8 cellular contexts compared by ENCODE assay signal in genomic region chr12:96489392-96490056, GRCh38. TPM values are rescaled to one million over a fixed set of nuclear protein-coding genes. Genes with fewer than 3 reads are reported as not detected.
DNase-seq lines count a peak whose midpoint lies in the region; ATAC-seq and TF ChIP-seq lines count a peak whose summit lies in the region.

Gene CFAP54, plus strand, starts transcription at chr12:96489577. Its CDS starts 33 bp downstream, at chr12:96489610.

- peak within 1 kb of the TSS; percentile 48 for H3K27ac Mint-ChIP-seq in activated T-helper 2 cell treated with anti-CD3 and anti-CD28 coated beads, Interferon-gamma antibody, Interleukin-2, Interleukin-4, amounts not matched to agents 10 μg/mL and 5 μg/mL and 100 μg/mL, durations not matched to agents 14 hours and 24 hours and 36 hours
- peak within 1 kb of the TSS; percentile 63 to 81 for H3K27ac Mint-ChIP-seq in natural killer cell treated with Interleukin-12 subunit alpha and Interleukin-12 subunit beta and Interleukin-15 and Interleukin-18, amount 100 ng/mL, for 72 hours

- H3K27me3 ChIP-seq in GM23248 (replicated peaks; ENCODE audit: insufficient read depth), result no peaks in the 10 kb centered on the region

- DNase-seq in DMS79 (lab: John Stamatoyannopoulos, UW) (peak; percentile 87), GM23248 (peak; percentile 100), LHCN-M2 (ENCODE audit: low read depth) (peak; percentile 94), RPMI7951 (ENCODE audit: low read depth) (peak; percentile 90), fibroblast of pulmonary artery (ENCODE audit: low read depth) (peak; percentile 95)
- peak; percentile 92 for DNase-seq in activated T-helper 2 cell treated with anti-CD3 and anti-CD28 coated beads, Interferon-gamma antibody, Interleukin-2, Interleukin-4, amounts not matched to agents 10 μg/mL and 5 μg/mL and 100 μg/mL, durations not matched to agents 14 hours and 24 hours and 36 hours (ENCODE audit: low spot score)
- DNase-seq in natural killer cell treated with Interleukin-12 subunit alpha and Interleukin-12 subunit beta and Interleukin-15 and Interleukin-18, amount 100 ng/mL, for 72 hours (ENCODE audit: low spot score), result peak; percentile 91
- DNase-seq in stimulated activated naive CD4-positive, alpha-beta T cell treated with Interleukin-2 at 50 U/mL for 16 hours (lab: John Stamatoyannopoulos, UW), result peak; percentile 91

- ATAC-seq in natural killer cell treated with Interleukin-12 subunit alpha and Interleukin-12 subunit beta and Interleukin-15 and Interleukin-18, amount 100 ng/mL, for 72 hours, result peak; percentile 94 to 98

- peaks cover 25% of the 10 kb centered on the region for H3K27me3 Mint-ChIP-seq in activated T-helper 2 cell treated with anti-CD3 and anti-CD28 coated beads, Interferon-gamma antibody, Interleukin-2, Interleukin-4, amounts not matched to agents 10 μg/mL and 5 μg/mL and 100 μg/mL, durations not matched to agents 14 hours and 24 hours and 36 hours (ENCODE audit: low read depth)
- H3K27me3 Mint-ChIP-seq in natural killer cell treated with Interleukin-12 subunit alpha and Interleukin-12 subunit beta and Interleukin-15 and Interleukin-18, amount 100 ng/mL, for 72 hours, result no peaks in the 10 kb centered on the region

- peak within 1 kb of the TSS; percentile 89 for H2AFZ ChIP-seq in GM23248

- no peaks in the 10 kb centered on the region for H3K9me3 ChIP-seq in GM23248 (ENCODE audit: low read depth)

- 1% methylated on average over 51 to 53 of the region's 53 CpGs for WGBS in GM23248 (ENCODE audit: low coverage in 1 of 2, low lambda C conversion rate in 2 of 2, missing lambda C conversion rate in 2 of 2), 2 experiments

- H3F3A ChIP-seq in GM23248 (ENCODE audit: insufficient read depth), result peaks cover 45% of the 10 kb centered on the region

- no peaks in the 10 kb centered on the region for H3K9me2 ChIP-seq in GM23248 (ENCODE audit: insufficient read depth)

- peaks cover 31% of the 10 kb centered on the region for H3K4me1 Mint-ChIP-seq in activated T-helper 2 cell treated with anti-CD3 and anti-CD28 coated beads, Interferon-gamma antibody, Interleukin-2, Interleukin-4, amounts not matched to agents 10 μg/mL and 5 μg/mL and 100 μg/mL, durations not matched to agents 14 hours and 24 hours and 36 hours (ENCODE audit: low read depth)
- peaks cover 19 to 29% of the 10 kb centered on the region in 2 donors for H3K4me1 Mint-ChIP-seq in natural killer cell treated with Interleukin-12 subunit alpha and Interleukin-12 subunit beta and Interleukin-15 and Interleukin-18, amount 100 ng/mL, for 72 hours (ENCODE audit: low read depth in 2 of 2)

- H3K79me2 ChIP-seq in GM23248 (ENCODE audit: insufficient read depth), result no peaks in the 10 kb centered on the region

- intact Hi-C loops in activated T-helper 2 cell treated with anti-CD3 and anti-CD28 coated beads, Interferon-gamma antibody, Interleukin-2, Interleukin-4, amounts not matched to agents 10 μg/mL and 5 μg/mL and 100 μg/mL, durations not matched to agents 14 hours and 24 hours and 36 hours (cut with micrococcal nuclease), result no loop called here

- peak within 1 kb of the TSS; percentile 98 for H3K9ac ChIP-seq in GM23248

- H3K36me3 ChIP-seq in GM23248 (ENCODE audit: low read depth), result no peaks in the 10 kb centered on the region

- peak; percentile 86 for TF ChIP-seq CTCF in fibroblast of pulmonary artery (IDR thresholded peaks at IDR 0.05; ENCODE audit: low read length, missing control alignments)

- H3K4me2 ChIP-seq in GM23248 (ENCODE audit: unreplicated experiment), result peak within 1 kb of the TSS; percentile 91

- H3K36me3 Mint-ChIP-seq in activated T-helper 2 cell treated with anti-CD3 and anti-CD28 coated beads, Interferon-gamma antibody, Interleukin-2, Interleukin-4, amounts not matched to agents 10 μg/mL and 5 μg/mL and 100 μg/mL, durations not matched to agents 14 hours and 24 hours and 36 hours (ENCODE audit: low read depth), result no peaks in the 10 kb centered on the region
- H3K36me3 Mint-ChIP-seq in natural killer cell treated with Interleukin-12 subunit alpha and Interleukin-12 subunit beta and Interleukin-15 and Interleukin-18, amount 100 ng/mL, for 72 hours, result no peaks in the 10 kb centered on the region

- no peaks in the 10 kb centered on the region for H4K20me1 ChIP-seq in GM23248 (ENCODE audit: insufficient read depth)

- in situ Hi-C loops in GM23248 (cut with MboI), result no loop called here

- H3K9me3 Mint-ChIP-seq in activated T-helper 2 cell treated with anti-CD3 and anti-CD28 coated beads, Interferon-gamma antibody, Interleukin-2, Interleukin-4, amounts not matched to agents 10 μg/mL and 5 μg/mL and 100 μg/mL, durations not matched to agents 14 hours and 24 hours and 36 hours, result no peaks in the 10 kb centered on the region
- no peaks in the 10 kb centered on the region for H3K9me3 Mint-ChIP-seq in natural killer cell treated with Interleukin-12 subunit alpha and Interleukin-12 subunit beta and Interleukin-15 and Interleukin-18, amount 100 ng/mL, for 72 hours

- H3K4me3 ChIP-seq in GM23248, result peak within 1 kb of the TSS; percentile 83
- H3K4me3 ChIP-seq in fibroblast of pulmonary artery (replicated peaks; ENCODE audit: low read depth, low read length), result peak within 1 kb of the TSS; percentile 79

- H3K4me3 Mint-ChIP-seq in activated T-helper 2 cell treated with anti-CD3 and anti-CD28 coated beads, Interferon-gamma antibody, Interleukin-2, Interleukin-4, amounts not matched to agents 10 μg/mL and 5 μg/mL and 100 μg/mL, durations not matched to agents 14 hours and 24 hours and 36 hours (ENCODE audit: low read depth), result peak within 1 kb of the TSS; percentile 84
- H3K4me3 Mint-ChIP-seq in natural killer cell treated with Interleukin-12 subunit alpha and Interleukin-12 subunit beta and Interleukin-15 and Interleukin-18, amount 100 ng/mL, for 72 hours, result peak within 1 kb of the TSS; percentile 86

- peak within 1 kb of the TSS; percentile 93 for H3K27ac ChIP-seq in GM23248

- peaks cover 43% of the 10 kb centered on the region for H3K4me1 ChIP-seq in GM23248 (ENCODE audit: insufficient read depth)

RNA-seq across cellular contexts. Expression of gene CFAP54, which starts in this region (rescaled TPM):
- total RNA-seq in GM23248 (2014; rRNA removed; shearing (Covaris generic)), result 0.32 and 2.0 TPM in 2 replicates
- 1.0 and 1.2 TPM in 2 replicates for polyA plus RNA-seq in GM23248 (2016; fragmentation: Nextera tagmentation; extraction: Ambion mirVana)
- 1.1 and 3.4 TPM in 2 replicates for total RNA-seq in LHCN-M2 (2014; rRNA removed)
- polyA plus RNA-seq in LHCN-M2 (2012), result 0.26 TPM
- total RNA-seq in RPMI7951 (2014; rRNA removed; shearing (Covaris generic)), result 0.48 and 0.68 TPM in 2 replicates
- total RNA-seq in activated T-helper 2 cell treated with anti-CD3 and anti-CD28 coated beads, Interferon-gamma antibody, Interleukin-2, Interleukin-4, amounts not matched to agents 10 μg/mL and 5 μg/mL and 100 μg/mL, durations not matched to agents 14 hours and 24 hours and 36 hours, result 0.14 and 0.23 TPM in 2 replicates
- under 1 TPM; 0.14 to 0.50 TPM for total RNA-seq in natural killer cell treated with Interleukin-12 subunit alpha and Interleukin-12 subunit beta and Interleukin-15 and Interleukin-18, amount 100 ng/mL, for 72 hours

Comparison
In these comparisons a context has a peak if more than half of its experiments do, and no peak if none do; other contexts are left out.
1. Peak in every context shown above with its lines: DNase-seq, ATAC-seq, H3K4me3 ChIP-seq and H3K27ac ChIP-seq.
2. Peak in DNase-seq in RPMI7951; RNA of the gene not detected or under 1 TPM.
3. Peak in DNase-seq in activated T-helper 2 cell treated with anti-CD3 and anti-CD28 coated beads, Interferon-gamma antibody, Interleukin-2, Interleukin-4, amounts not matched to agents 10 μg/mL and 5 μg/mL and 100 μg/mL, durations not matched to agents 14 hours and 24 hours and 36 hours; RNA of the gene not detected or under 1 TPM.
4. Peak in DNase-seq and ATAC-seq in natural killer cell treated with Interleukin-12 subunit alpha and Interleukin-12 subunit beta and Interleukin-15 and Interleukin-18, amount 100 ng/mL, for 72 hours; RNA of the gene not detected or under 1 TPM.